ENCODE assay signal across 8 cellular contexts in genomic region chr2:64608867-64609228, GRCh38. TPM values are rescaled to one million over a fixed set of nuclear protein-coding genes. Genes with fewer than 3 reads are reported as not detected.
DNase-seq lines count a peak whose midpoint lies in the region; ATAC-seq, FAIRE-seq and TF ChIP-seq lines count a peak whose summit lies in the region.

No MANE protein-coding gene starts in this region.

- peaks cover 31% of the 10 kb centered on the region for H3K4me1 ChIP-seq in PC-3 (ENCODE audit: insufficient read depth, low read length)
- peaks cover 6% of the 10 kb centered on the region for H3K4me1 ChIP-seq in cardiac muscle cell (ENCODE audit: low read depth)
- peaks cover 24% of the 10 kb centered on the region for H3K4me1 ChIP-seq in skeletal muscle satellite cell (ENCODE audit: control insufficient read depth, insufficient read depth, low read length)

- H3K4me2 ChIP-seq in PC-3 (ENCODE audit: low read length), result peak overlapping the region; percentile 41; the same call in 1 of the 2 replicates
- H3K4me2 ChIP-seq in skeletal muscle satellite cell (ENCODE audit: low read length), result peak overlapping the region; percentile 83

- H3K4me3 ChIP-seq in PC-3 (ENCODE audit: low read length), result no peak overlapping the region
- H3K4me3 ChIP-seq in cardiac muscle cell, result peak overlapping the region; percentile 11
- H3K4me3 ChIP-seq in skeletal muscle satellite cell (ENCODE audit: low read length), result peak overlapping the region; percentile 63

- ATAC-seq in PC-3, result peak; percentile 10
- ATAC-seq in GM18502 (IDR thresholded peaks at IDR 0.05; ENCODE audit: poor library complexity, unreplicated experiment), result no peak

- TF ChIP-seq POLR2A in H54 (IDR thresholded peaks at IDR 0.05; ENCODE audit: low read depth, low read length), result no peak

- no peak overlapping the region for H3K27ac ChIP-seq in PC-3 (ENCODE audit: low read length)
- no peak overlapping the region for H3K27ac ChIP-seq in cardiac muscle cell

- BruUV-seq in PC-3 (replicated peaks; lab: Mats Ljungman, UMichigan), result no TSS peak

- H3K9ac ChIP-seq in PC-3 (ENCODE audit: low read length), result no peak overlapping the region
- H3K9ac ChIP-seq in skeletal muscle satellite cell (ENCODE audit: low read depth, low read length), result peak overlapping the region; percentile 77

- no peaks in the 10 kb centered on the region for H3K9me2 ChIP-seq in PC-3 (replicated peaks; ENCODE audit: low read length)

- POLR2A ChIA-PET in PC-3 (lab: Charles Lee; ENCODE audit: unreplicated experiment), result interaction anchor here (0.6 kb wide), 1 partner anchor 272 kb away, joined by 4 read pairs; no protein-coding TSS in a partner anchor

- no peak overlapping the region for H2AFZ ChIP-seq in PC-3 (ENCODE audit: low read length)

- DNase-seq in SIG-M5 treated with dmso at 0.1 percent for 504 hours (lab: John Stamatoyannopoulos, UW; ENCODE audit: unreplicated experiment) (peak; percentile 41), SIG-M5 (lab: John Stamatoyannopoulos, UW) (no peak), PC-3 (no peak), cardiac muscle cell (ENCODE audit: low read depth in 1 of 2, low spot score in 1 of 2) (no peak), ACHN (no peak), H54 (ENCODE audit: insufficient read length, low spot score) (no peak)

- in situ Hi-C loops in ACHN (cut with HindIII; ENCODE audit: low pct_ligation_motif_present, low pct_unique_long_range_greater_than_20kb, low sequenced_read_pairs), result no loop called here

- intact Hi-C loops in PC-3 (cut with micrococcal nuclease), result no loop called here

- H3K36me3 ChIP-seq in PC-3 (ENCODE audit: low read depth, low read length) (no peaks in the 10 kb centered on the region), cardiac muscle cell (no peaks in the 10 kb centered on the region), skeletal muscle satellite cell (ENCODE audit: insufficient read depth, low read length) (no peaks in the 10 kb centered on the region)

- H3K79me2 ChIP-seq in PC-3 (ENCODE audit: low read length), result no peaks in the 10 kb centered on the region

- H3K9me3 ChIP-seq in PC-3 (ENCODE audit: low read length) (no peaks in the 10 kb centered on the region), cardiac muscle cell (ENCODE audit: low read depth) (no peaks in the 10 kb centered on the region), skeletal muscle satellite cell (replicated peaks; ENCODE audit: low read length) (peaks cover 4% of the 10 kb centered on the region)

- FAIRE-seq in H54 (lab: Jason Lieb, UNC), result no peak

- no peaks in the 10 kb centered on the region for H4K20me1 ChIP-seq in PC-3 (ENCODE audit: low read length)

- CTCF ChIA-PET in PC-3 (lab: Charles Lee), result no interaction called here

- TF ChIP-seq CTCF in PC-3 (conservative IDR thresholded peaks at IDR 0.05; ENCODE audit: low read depth, low read length) (no peak), cardiac muscle cell (IDR thresholded peaks at IDR 0.05; ENCODE audit: low read depth, low read length) (no peak)

- H3K27me3 ChIP-seq in PC-3 (ENCODE audit: low read length) (no peaks in the 10 kb centered on the region), cardiac muscle cell (no peaks in the 10 kb centered on the region), skeletal muscle satellite cell (ENCODE audit: control insufficient read depth, insufficient read depth, low read length) (peaks cover 4% of the 10 kb centered on the region)

- no peaks in the 10 kb centered on the region for H3F3A ChIP-seq in PC-3 (ENCODE audit: low read length, unreplicated experiment)

RNA-seq across cellular contexts. Expression of gene SERTAD2, which starts 44.9 kb away (rescaled TPM):
- 19.8 and 34.9 TPM in 2 replicates for total RNA-seq in PC-3 (2014; rRNA removed)
- total RNA-seq in cardiac muscle cell, result 14.0 and 21.2 TPM in 2 replicates
- polyA plus RNA-seq in cardiac muscle cell, result 12.0 and 19.4 TPM in 2 replicates
- 10.6 and 15.5 TPM in 2 replicates for total RNA-seq in skeletal muscle satellite cell (2012; rRNA removed)
